18 cellular contexts compared by ENCODE assay signal in the genomic region with DNA sequence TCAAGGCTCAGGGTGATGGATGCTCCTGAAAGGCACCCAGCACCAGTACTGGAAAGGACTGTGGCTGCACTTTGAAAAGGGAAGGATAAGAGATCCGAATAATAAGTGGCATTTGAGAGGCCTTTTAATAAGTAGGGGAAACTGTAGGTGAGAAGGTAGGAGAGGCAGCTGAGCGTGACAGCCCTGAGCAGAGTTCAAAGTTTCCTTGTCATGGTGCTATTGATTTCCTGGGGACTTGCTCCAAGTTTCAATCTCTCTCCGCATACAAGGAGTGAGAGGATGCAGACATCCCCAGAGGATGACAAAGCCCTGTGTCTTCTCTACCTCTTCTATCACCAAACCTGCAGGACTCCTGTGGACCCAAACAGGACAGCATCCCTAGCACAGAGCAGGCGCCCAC.
DNase-seq lines count a peak whose midpoint lies in the region; ATAC-seq, FAIRE-seq and TF ChIP-seq lines count a peak whose summit lies in the region.
"Had no signal": no experiment of that assay in that cellular context is flagged by ENCODE, and none has a peak within 500 bp of the region (broad histone marks: within the 10 kb centered on the region; RNA-seq: fewer than 3 reads in every experiment).

No MANE protein-coding gene starts in this region.

- H3K79me2 ChIP-seq in GM12878 (ENCODE audit: control insufficient read depth, insufficient read depth, low read length), result no peaks in the 10 kb centered on the region

- H3K4me1 Mint-ChIP-seq in MCF 10A (ENCODE audit: insufficient read depth, unreplicated experiment), result peaks cover 54% of the 10 kb centered on the region
- peaks cover 88% of the 10 kb centered on the region for H3K4me1 Mint-ChIP-seq in nephron progenitor cell
- H3K4me1 Mint-ChIP-seq: CD4-positive, alpha-beta memory T cell had no signal

- H3K4me1 ChIP-seq in breast epithelium (no peaks in the 10 kb centered on the region), GM12878 (ENCODE audit: control insufficient read depth, insufficient read depth, low read length) (no peaks in the 10 kb centered on the region)

- DNase-seq in MCF 10A (ENCODE audit: unreplicated experiment) (no peak), breast epithelium (ENCODE audit: low spot score in 2 of 2) (no peak), GM12878 (ENCODE audit: low read depth, low spot score) (no peak), nephron progenitor cell (no peak)
- DNase-seq in activated CD4-positive, alpha-beta T cell treated with anti-CD3 and anti-CD28 coated beads, Interleukin-2, amount 50 U/mL, for 1 hour, result no peak
- DNase-seq: CD4-positive, alpha-beta memory T cell; H7; KBM-7; MV-4-11; NCI-H1417 treated with DMSO at 0.1 percent for 48 hours; NCI-H187 treated with DMSO at 0.1 percent for 48 hours; OCI-M1; SHP77 had no signal

- TF ChIP-seq RAD21 in GM12878 (IDR thresholded peaks at IDR 0.05; ENCODE audit: insufficient read depth, low read depth, low read length), result no peak

- H3K36me3 Mint-ChIP-seq in MCF 10A (ENCODE audit: insufficient read depth, unreplicated experiment) (peaks cover 5% of the 10 kb centered on the region), nephron progenitor cell (ENCODE audit: low read depth) (no peaks in the 10 kb centered on the region)
- H3K36me3 Mint-ChIP-seq: CD4-positive, alpha-beta memory T cell had no signal

- no peak overlapping the region for H3K9ac ChIP-seq in GM12878 (ENCODE audit: control insufficient read depth, insufficient read depth, low read length)
- H3K9ac ChIP-seq: BLaER1 had no signal

- H3K27me3 ChIP-seq in breast epithelium (no peaks in the 10 kb centered on the region), GM12878 (replicated peaks in 1 of 2; ENCODE audit: control insufficient read depth in 2 of 2, insufficient read depth in 2 of 2, low read length in 1 of 2) (no peaks in the 10 kb centered on the region; a peak in 2 of 4 replicates)
- H3K27me3 ChIP-seq: BLaER1 had no signal

- TF ChIP-seq CTCF in MCF 10A (IDR thresholded peaks at IDR 0.05; ENCODE audit: unreplicated experiment), result no peak
- TF ChIP-seq CTCF in breast epithelium (IDR thresholded peaks at IDR 0.05), result no peak
- no peak for TF ChIP-seq CTCF in GM12878 (IDR thresholded peaks at IDR 0.05 in 2 of 3, conservative IDR thresholded peaks at IDR 0.05 in 1 of 3; ENCODE audit: control insufficient read depth in 2 of 3, extremely low read depth in 1 of 3, insufficient read depth in 1 of 3, low read depth in 3 of 3, low read length in 3 of 3)
- TF ChIP-seq CTCF in nephron progenitor cell (IDR thresholded peaks at IDR 0.05), result no peak

- no peaks in the 10 kb centered on the region for H3K27me3 Mint-ChIP-seq in MCF 10A (ENCODE audit: insufficient read depth, unreplicated experiment)
- peaks cover 7% of the 10 kb centered on the region for H3K27me3 Mint-ChIP-seq in nephron progenitor cell (ENCODE audit: low read depth, poor library complexity)

- H3K27ac Mint-ChIP-seq in MCF 10A (ENCODE audit: low read depth, unreplicated experiment) (peak overlapping the region; percentile 99), nephron progenitor cell (peak overlapping the region; percentile 92)

- BruUV-seq in MCF 10A (replicated peaks; lab: Mats Ljungman, UMichigan), result no TSS peak
- no TSS peak for BruUV-seq in GM12878 (replicated peaks; lab: Mats Ljungman, UMichigan)

- CTCF ChIA-PET in MCF 10A (lab: Yijun Ruan, JAX) (interaction anchor here (0.7 to 1.4 kb wide), 3 partner anchors 69 to 549 kb away, joined by 3 to 5 read pairs (median 4); a partner anchor contains a TSS), GM12878 (lab: Yijun Ruan, JAX) (no interaction called here)

- H3K4me2 ChIP-seq in GM12878 (ENCODE audit: control insufficient read depth, insufficient read depth), result no peak overlapping the region
- H3K4me2 ChIP-seq: BLaER1 had no signal

- RAD21 ChIA-PET in GM12878 (lab: Charles Lee; ENCODE audit: unreplicated experiment), result no interaction called here

- TF ChIP-seq POLR2A in breast epithelium (IDR thresholded peaks at IDR 0.05) (no peak), GM12878 (IDR thresholded peaks at IDR 0.05; ENCODE audit: low read depth, low read length) (no peak)

- H4K20me1 ChIP-seq in GM12878 (ENCODE audit: control insufficient read depth, insufficient read depth), result no peaks in the 10 kb centered on the region
- H4K20me1 ChIP-seq: BLaER1 had no signal

- H3K9me3 Mint-ChIP-seq in MCF 10A (ENCODE audit: unreplicated experiment) (no peaks in the 10 kb centered on the region), nephron progenitor cell (peaks cover 4% of the 10 kb centered on the region)

- no peak for ATAC-seq in GM12878
- no peak for ATAC-seq in GM18909 (IDR thresholded peaks at IDR 0.05; ENCODE audit: poor library complexity, unreplicated experiment)
- ATAC-seq in GM18870 (IDR thresholded peaks at IDR 0.05; ENCODE audit: unreplicated experiment), result no peak

- in situ Hi-C loops in GM12878 (cut with MboI), result no loop called here

- H3K36me3 ChIP-seq in breast epithelium, result no peaks in the 10 kb centered on the region
- no peaks in the 10 kb centered on the region for H3K36me3 ChIP-seq in GM12878 (ENCODE audit: control insufficient read depth in 2 of 2, insufficient read depth in 2 of 2, low read length in 1 of 2)
- H3K36me3 ChIP-seq: BLaER1 had no signal

- H3K4me3 ChIP-seq in breast epithelium (no peak overlapping the region), GM12878 (no peak overlapping the region)
- H3K4me3 ChIP-seq: BLaER1, SK-N-MC had no signal

- H3K9me3 ChIP-seq in breast epithelium, result no peaks in the 10 kb centered on the region
- no peaks in the 10 kb centered on the region for H3K9me3 ChIP-seq in GM12878 (replicated peaks; ENCODE audit: control insufficient read depth, insufficient read depth, low read length)
- H3K9me3 ChIP-seq: BLaER1 had no signal

- SMC1A ChIA-PET in GM12878 (lab: Charles Lee; ENCODE audit: uncharacterized antibody, unreplicated experiment), result no interaction called here

- POLR2A ChIA-PET in MCF 10A (lab: Yijun Ruan, JAX) (interaction anchor here (0.8 kb wide), 1 partner anchor 42 kb away, joined by 3 read pairs; no protein-coding TSS in a partner anchor), GM12878 (lab: Charles Lee) (interaction anchor here (0.5 kb wide), 1 partner anchor 65 kb away, joined by 8 read pairs; no protein-coding TSS in a partner anchor)

- H2AFZ ChIP-seq in GM12878 (ENCODE audit: control insufficient read depth, low read depth, low read length), result no peak overlapping the region

- intact Hi-C loops in MCF 10A (cut with micrococcal nuclease), result loop anchor here (5.0 to 10.0 kb wide), 2 partner anchors 50 to 168 kb away; no protein-coding TSS in a partner anchor
- intact Hi-C loops in breast epithelium (cut with DNase I; ENCODE audit: low total_unique reads), result no loop called here
- intact Hi-C loops in GM12878 (cut with micrococcal nuclease; ENCODE audit: unreplicated experiment), result no loop called here

- no peak overlapping the region for H3K4me3 Mint-ChIP-seq in MCF 10A (ENCODE audit: unreplicated experiment)
- peak overlapping the region; percentile 48 for H3K4me3 Mint-ChIP-seq in nephron progenitor cell
- H3K4me3 Mint-ChIP-seq: CD4-positive, alpha-beta memory T cell had no signal

- WGBS in GM12878 (ENCODE audit: insufficient coverage, insufficient replicate concordance, low lambda C conversion rate, missing lambda C conversion rate), result 45% methylated on average over 4 of the region's 4 CpGs

- no peak for TF ChIP-seq EP300 in GM12878 (IDR thresholded peaks at IDR 0.05; ENCODE audit: borderline replicate concordance in 1 of 2, control insufficient read depth in 1 of 2, low read depth in 2 of 2, low read length in 2 of 2)

- no peak overlapping the region for H3K27ac ChIP-seq in breast epithelium
- no peak overlapping the region for H3K27ac ChIP-seq in GM12878 (ENCODE audit: control insufficient read depth, insufficient read depth)
- H3K27ac ChIP-seq: BLaER1, SK-N-MC had no signal

- no peak for FAIRE-seq in GM12878 (lab: Jason Lieb, UNC)
- FAIRE-seq: A204.1 had no signal

TF ChIP-seq in GM12878, 131 proteins besides CTCF, POLR2A, EP300 and RAD21:
- TF ChIP-seq MXI1 (IDR thresholded peaks at IDR 0.05; ENCODE audit: low read depth, low read length) (no peak), PAX5 (IDR thresholded peaks at IDR 0.05; ENCODE audit: borderline replicate concordance, low read depth, low read length) (peak; percentile 11; the same call in 1 of the 2 replicates)
